10 cellular contexts compared by ENCODE assay signal in genomic region chr15:85723960-85724945, GRCh38.
A peak's percentile ranks its signal among the peaks of the same experiment; 100 is the strongest.
DNase-seq lines count a peak whose midpoint lies in the region; ATAC-seq and TF ChIP-seq lines count a peak whose summit lies in the region.
"Had no signal": no experiment of that assay in that cellular context is flagged by ENCODE, and none has a peak within 500 bp of the region (broad histone marks: within the 10 kb centered on the region; RNA-seq: fewer than 3 reads in every experiment).

No MANE protein-coding gene starts in this region.

- CTCF ChIA-PET in activated CD4-positive, alpha-beta T cell treated with anti-CD3 and anti-CD28 coated beads, Interleukin-2, amount 10 ng/mL, durations not matched to agents 7 days and 5 days (lab: Charles Lee): interaction anchor here (1.2 to 1.8 kb wide), 3 partner anchors 11 to 20 kb away, joined by 3 to 4 read pairs (median 4); no protein-coding TSS in a partner anchor
- CTCF ChIA-PET in PC-3 (lab: Charles Lee): no interaction called here

- H3K79me2 ChIP-seq in PC-3 (ENCODE audit: low read length): no peaks in the 10 kb centered on the region

- no peaks in the 10 kb centered on the region for H3F3A ChIP-seq in PC-3 (ENCODE audit: low read length, unreplicated experiment)

- no peak overlapping the region for H3K9ac ChIP-seq in PC-3 (ENCODE audit: low read length)

- POLR2A ChIA-PET in activated CD4-positive, alpha-beta T cell treated with anti-CD3 and anti-CD28 coated beads, Interleukin-2, amount 10 ng/mL, durations not matched to agents 7 days and 5 days (lab: Charles Lee): interaction anchor here (0.7 kb wide), 1 partner anchor 32 kb away, joined by 3 read pairs; no protein-coding TSS in a partner anchor
- POLR2A ChIA-PET in PC-3 (lab: Charles Lee; ENCODE audit: unreplicated experiment): interaction anchor here (0.6 kb wide), 2 partner anchors 14 to 15 kb away, joined by 3 to 6 read pairs; no protein-coding TSS in a partner anchor

- peak overlapping the region; percentile 55 for H3K4me3 ChIP-seq in CD4-positive, CD25-positive, alpha-beta regulatory T cell (ENCODE audit: low read depth, low read length)
- H3K4me3 ChIP-seq in cardiac muscle cell (no peak overlapping the region), gastrocnemius medialis (no peak overlapping the region), brain microvascular endothelial cell (ENCODE audit: low read depth, low read length) (no peak overlapping the region), ovary (no peak overlapping the region), PC-3 (ENCODE audit: low read length) (no peak overlapping the region)

- peak overlapping the region; percentile 93 to 99 (median 96) for H3K27ac Mint-ChIP-seq in CD4-positive, CD25-positive, alpha-beta regulatory T cell
- peak overlapping the region; percentile 78 for H3K27ac Mint-ChIP-seq in activated CD4-positive, alpha-beta T cell treated with anti-CD3 and anti-CD28 coated beads, Interleukin-2, amount 10 ng/mL, durations not matched to agents 7 days and 5 days

- BruUV-seq in PC-3 (replicated peaks; lab: Mats Ljungman, UMichigan): no TSS peak

- H3K4me3 Mint-ChIP-seq in CD4-positive, CD25-positive, alpha-beta regulatory T cell: peak overlapping the region; percentile 31 to 85 (median 62)
- no peak overlapping the region for H3K4me3 Mint-ChIP-seq in activated CD4-positive, alpha-beta T cell treated with anti-CD3 and anti-CD28 coated beads, Interleukin-2, amount 10 ng/mL, durations not matched to agents 7 days and 5 days

- no peaks in the 10 kb centered on the region for H3K27me3 Mint-ChIP-seq in CD4-positive, CD25-positive, alpha-beta regulatory T cell
- H3K27me3 Mint-ChIP-seq in activated CD4-positive, alpha-beta T cell treated with anti-CD3 and anti-CD28 coated beads, Interleukin-2, amount 10 ng/mL, durations not matched to agents 7 days and 5 days: no peaks in the 10 kb centered on the region

- H3K36me3 ChIP-seq in CD4-positive, CD25-positive, alpha-beta regulatory T cell (ENCODE audit: control insufficient read depth, insufficient read depth, low read length): peaks cover 97% of the 10 kb centered on the region
- peaks cover 56% of the 10 kb centered on the region for H3K36me3 ChIP-seq in cardiac muscle cell
- peaks cover 0 to 82% of the 10 kb centered on the region in 2 donors for H3K36me3 ChIP-seq in gastrocnemius medialis
- H3K36me3 ChIP-seq in brain microvascular endothelial cell (replicated peaks): peaks cover 61% of the 10 kb centered on the region
- no peaks in the 10 kb centered on the region for H3K36me3 ChIP-seq in ovary
- peaks cover 21% of the 10 kb centered on the region for H3K36me3 ChIP-seq in PC-3 (ENCODE audit: low read depth, low read length)

- no peaks in the 10 kb centered on the region for H3K27me3 ChIP-seq in CD4-positive, CD25-positive, alpha-beta regulatory T cell (ENCODE audit: control insufficient read depth, insufficient read depth, low read length)
- no peaks in the 10 kb centered on the region for H3K27me3 ChIP-seq in cardiac muscle cell
- no peaks in the 10 kb centered on the region for H3K27me3 ChIP-seq in gastrocnemius medialis
- no peaks in the 10 kb centered on the region for H3K27me3 ChIP-seq in brain microvascular endothelial cell (replicated peaks)
- no peaks in the 10 kb centered on the region for H3K27me3 ChIP-seq in ovary
- H3K27me3 ChIP-seq in PC-3 (ENCODE audit: low read length): no peaks in the 10 kb centered on the region

- peak in 2 of 3 donors; percentile 31 to 62 for DNase-seq in CD4-positive, CD25-positive, alpha-beta regulatory T cell
- DNase-seq in activated CD4-positive, alpha-beta T cell treated with anti-CD3 and anti-CD28 coated beads, Interleukin-2, amount 10 ng/mL, durations not matched to agents 7 days and 5 days: no peak
- DNase-seq in cardiac muscle cell (ENCODE audit: low read depth in 1 of 2, low spot score in 1 of 2): peak in 1 of 2 donors; percentile 41
- DNase-seq in gastrocnemius medialis: no peak
- no peak for DNase-seq in brain microvascular endothelial cell
- DNase-seq in ovary: no peak
- DNase-seq in NCI-H2107 treated with DMSO at 0.1 percent for 48 hours (lab: John Stamatoyannopoulos, UW; ENCODE audit: unreplicated experiment): no peak
- DNase-seq in PC-3: no peak
- DNase-seq: IMR-90, NCI-H748 treated with DMSO at 0.1 percent for 48 hours had no signal

- peaks cover 15% of the 10 kb centered on the region for H3K4me1 ChIP-seq in CD4-positive, CD25-positive, alpha-beta regulatory T cell (ENCODE audit: control insufficient read depth, insufficient read depth, low read length, poor library complexity, severe bottlenecking)
- H3K4me1 ChIP-seq in cardiac muscle cell (ENCODE audit: low read depth): peaks cover 24% of the 10 kb centered on the region
- H3K4me1 ChIP-seq in gastrocnemius medialis: peaks cover 17 to 19% of the 10 kb centered on the region in 2 donors
- H3K4me1 ChIP-seq in ovary (ENCODE audit: insufficient read depth): peaks cover 14% of the 10 kb centered on the region
- no peaks in the 10 kb centered on the region for H3K4me1 ChIP-seq in PC-3 (ENCODE audit: insufficient read depth, low read length)

- peaks cover 42% of the 10 kb centered on the region for H3K36me3 Mint-ChIP-seq in CD4-positive, CD25-positive, alpha-beta regulatory T cell
- H3K36me3 Mint-ChIP-seq in activated CD4-positive, alpha-beta T cell treated with anti-CD3 and anti-CD28 coated beads, Interleukin-2, amount 10 ng/mL, durations not matched to agents 7 days and 5 days (ENCODE audit: low read depth): peaks cover 68% of the 10 kb centered on the region

- no peaks in the 10 kb centered on the region for H3K9me2 ChIP-seq in PC-3 (replicated peaks; ENCODE audit: low read length)

- in situ Hi-C loops in gastrocnemius medialis (cut with MboI; ENCODE audit: low sequenced_read_pairs in 4 of 4) (loop anchor here in 1 of 4 donors (25.0 kb wide), 1 partner anchor 237 kb away; no protein-coding TSS in a partner anchor), brain microvascular endothelial cell (cut with HindIII; ENCODE audit: low pct_ligation_motif_present, low sequenced_read_pairs) (no loop called here)

- no peak overlapping the region for H2AFZ ChIP-seq in PC-3 (ENCODE audit: low read length)

- TF ChIP-seq POLR2A in gastrocnemius medialis (IDR thresholded peaks at IDR 0.05) (no peak), ovary (IDR thresholded peaks at IDR 0.05) (no peak)

- 57 to 67% (median 59%) methylated on average over 10 of the region's 10 CpGs for WGBS in ovary, 3 donors

- peaks cover 7 to 46% (median 36%) of the 10 kb centered on the region in 4 donors for H3K4me1 Mint-ChIP-seq in CD4-positive, CD25-positive, alpha-beta regulatory T cell
- H3K4me1 Mint-ChIP-seq in activated CD4-positive, alpha-beta T cell treated with anti-CD3 and anti-CD28 coated beads, Interleukin-2, amount 10 ng/mL, durations not matched to agents 7 days and 5 days: peaks cover 24% of the 10 kb centered on the region

- no peaks in the 10 kb centered on the region for H4K20me1 ChIP-seq in PC-3 (ENCODE audit: low read length)

- intact Hi-C loops in gastrocnemius medialis (cut with DNase I; ENCODE audit: low total_unique reads) (loop anchor here (10.0 kb wide), 1 partner anchor 389 kb away; no protein-coding TSS in a partner anchor), ovary (cut with DNase I) (loop anchor here in 2 of 4 donors (10.0 kb wide), 2 partner anchors 109 to 239 kb away; no protein-coding TSS in a partner anchor), PC-3 (cut with micrococcal nuclease) (no loop called here)

- TF ChIP-seq CTCF in cardiac muscle cell (IDR thresholded peaks at IDR 0.05; ENCODE audit: low read depth, low read length): peak; percentile 2
- no peak for TF ChIP-seq CTCF in gastrocnemius medialis (IDR thresholded peaks at IDR 0.05 in 4 of 5, conservative IDR thresholded peaks at IDR 0.05 in 1 of 5)
- no peak for TF ChIP-seq CTCF in brain microvascular endothelial cell (IDR thresholded peaks at IDR 0.05; ENCODE audit: low read depth, low read length, missing control alignments)
- TF ChIP-seq CTCF in ovary (IDR thresholded peaks at IDR 0.05): no peak
- TF ChIP-seq CTCF in PC-3 (conservative IDR thresholded peaks at IDR 0.05; ENCODE audit: low read depth, low read length): no peak

- peak; percentile 82 to 89 for ATAC-seq in CD4-positive, CD25-positive, alpha-beta regulatory T cell (ENCODE audit: low read depth in 2 of 2)
- ATAC-seq in gastrocnemius medialis (peak in 1 of 2 donors; percentile 18), PC-3 (no peak)

- H3K27ac ChIP-seq in CD4-positive, CD25-positive, alpha-beta regulatory T cell (ENCODE audit: insufficient read depth, low read length, poor library complexity, severe bottlenecking): peak overlapping the region; percentile 75
- H3K27ac ChIP-seq in cardiac muscle cell (peak overlapping the region; percentile 77), gastrocnemius medialis (peak overlapping the region; percentile 59 to 82 (median 72)), brain microvascular endothelial cell (no peak overlapping the region), ovary (peak overlapping the region in 1 of 2 donors; percentile 38), PC-3 (ENCODE audit: low read length) (no peak overlapping the region)

- no peaks in the 10 kb centered on the region for H3K9me3 ChIP-seq in CD4-positive, CD25-positive, alpha-beta regulatory T cell (ENCODE audit: control insufficient read depth in 2 of 2, low read length in 2 of 2)
- H3K9me3 ChIP-seq in cardiac muscle cell (ENCODE audit: low read depth) (no peaks in the 10 kb centered on the region), gastrocnemius medialis (no peaks in the 10 kb centered on the region), ovary (no peaks in the 10 kb centered on the region), PC-3 (ENCODE audit: low read length) (no peaks in the 10 kb centered on the region)

- TF ChIP-seq EP300 in ovary (IDR thresholded peaks at IDR 0.05): no peak

- H3K9me3 Mint-ChIP-seq in CD4-positive, CD25-positive, alpha-beta regulatory T cell: no peaks in the 10 kb centered on the region
- H3K9me3 Mint-ChIP-seq in activated CD4-positive, alpha-beta T cell treated with anti-CD3 and anti-CD28 coated beads, Interleukin-2, amount 10 ng/mL, durations not matched to agents 7 days and 5 days: no peaks in the 10 kb centered on the region

- H3K4me2 ChIP-seq in PC-3 (ENCODE audit: low read length): no peak overlapping the region

Comparison
In these comparisons a context has a peak if more than half of its experiments do, and no peak if none do; other contexts are left out.
1. DNase-seq: peak in CD4-positive, CD25-positive, alpha-beta regulatory T cell (2 of 3); none in activated CD4-positive, alpha-beta T cell treated with anti-CD3 and anti-CD28 coated beads, Interleukin-2, amount 10 ng/mL, durations not matched to agents 7 days and 5 days (single experiment), gastrocnemius medialis (0 of 2), brain microvascular endothelial cell (single experiment), ovary (0 of 5), NCI-H2107 treated with DMSO at 0.1 percent for 48 hours (single experiment) and PC-3 (single experiment).
2. H3K27ac ChIP-seq: peak in CD4-positive, CD25-positive, alpha-beta regulatory T cell (single experiment), cardiac muscle cell (single experiment) and gastrocnemius medialis (4 of 4); none in brain microvascular endothelial cell (single experiment) and PC-3 (single experiment).